In genomic region chrX:119943185-119943988, GRCh38 we compare ENCODE assay signal across 8 cellular contexts. TPM values are rescaled to one million over a fixed set of nuclear protein-coding genes. Genes with fewer than 3 reads are reported as not detected.
A peak's percentile ranks its signal among the peaks of the same experiment; 100 is the strongest.
DNase-seq lines count a peak whose midpoint lies in the region; ATAC-seq and TF ChIP-seq lines count a peak whose summit lies in the region.

NKAP (minus strand) TSS chrX:119943751; CDS start chrX:119943605, 146 bp downstream.

- DNase-seq in Ammon's horn (ENCODE audit: low spot score) (peak; percentile 82), NCI-H446 (lab: John Stamatoyannopoulos, UW) (peak; percentile 69 to 89), cerebellum (ENCODE audit: low spot score) (peak; percentile 67), islet precursor cell (peak; percentile 90)
- DNase-seq in activated CD4-positive, alpha-beta T cell treated with anti-CD3 and anti-CD28 coated beads for 1 hour: peak; percentile 74
- peak; percentile 63 to 83 (median 70) for DNase-seq in stimulated activated CD4-positive, alpha-beta T cell treated with anti-CD3 and anti-CD28 coated beads, Interleukin-12 subunit alpha, Interleukin-12 subunit beta, amount 100 ng/mL, for 48 hours (ENCODE audit: low read depth in 2 of 3, low spot score in 1 of 3)

- TF ChIP-seq POLR2A in GM19099 (IDR thresholded peaks at IDR 0.05; ENCODE audit: extremely low read depth, insufficient read length, low read depth): peak; percentile 59

- ATAC-seq in HG03378 (IDR thresholded peaks at IDR 0.05; ENCODE audit: unreplicated experiment): peak; percentile 80

RNA-seq across cellular contexts. Expression of gene NKAP, which starts in this region (rescaled TPM):
- total RNA-seq in cerebellum: 6.9 TPM

Comparison
In these comparisons a context has a peak if more than half of its experiments do, and no peak if none do; other contexts are left out.
1. Peak in every context shown above with its lines: DNase-seq and ATAC-seq.